ENCODE assay signal across 1 cellular context in the genomic region with DNA sequence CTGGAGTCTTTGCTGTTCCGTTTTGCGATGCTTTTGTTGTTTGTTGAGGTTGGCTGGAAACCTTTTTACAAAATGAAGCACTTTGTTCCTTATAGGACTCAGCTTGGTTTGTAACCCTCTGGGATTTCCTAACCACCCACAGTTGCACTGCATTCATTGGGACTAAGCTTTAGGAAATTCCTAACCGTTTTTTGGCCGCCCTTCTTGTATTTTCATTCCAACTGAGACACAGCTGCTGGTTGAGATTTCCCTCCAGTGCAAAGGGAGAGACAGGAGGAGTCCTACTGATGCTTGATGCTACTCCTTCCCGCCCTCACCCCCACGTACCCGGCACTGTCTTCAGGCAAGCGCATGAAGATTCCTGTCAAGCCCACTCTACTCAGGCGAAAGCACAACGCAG.
TF ChIP-seq lines count a peak whose summit lies in the region.

No MANE protein-coding gene starts in this region.

TF ChIP-seq in GM23338, 12 proteins besides CTCF, POLR2A, EP300 and RAD21 (continued from another document):
- TF ChIP-seq POLR2AphosphoS5 (IDR thresholded peaks at IDR 0.05; ENCODE audit: low read depth) (no peak), CREB1 (CRISPR knock-in tag; IDR thresholded peaks at IDR 0.05; ENCODE audit: low read depth) (no peak)
